Comparison of ENCODE assay signal across 8 cellular contexts in the genomic region with DNA sequence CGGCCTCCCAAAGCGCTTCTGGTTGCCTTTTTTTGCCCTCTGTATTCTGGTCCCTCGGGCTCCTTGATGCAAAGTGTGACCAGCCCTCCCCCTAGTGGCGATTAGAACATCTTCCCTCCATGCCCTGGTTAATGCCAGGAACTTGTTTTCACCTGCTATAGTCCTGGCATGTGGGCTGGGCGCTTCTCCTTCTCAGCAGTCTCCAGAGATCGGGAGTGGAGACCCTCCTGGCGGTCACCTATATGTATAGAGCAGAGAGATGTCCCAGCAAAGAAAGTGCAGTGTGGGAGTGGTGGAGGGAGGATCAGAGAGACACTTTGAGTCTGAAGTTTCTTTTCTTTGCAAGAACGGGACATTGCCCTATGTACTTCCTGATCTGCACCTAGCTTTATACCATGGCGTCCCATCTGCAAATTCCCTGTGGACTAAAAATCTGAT.
A peak's percentile ranks its signal among the peaks of the same experiment; 100 is the strongest.
DNase-seq lines count a peak whose midpoint lies in the region; ATAC-seq and TF ChIP-seq lines count a peak whose summit lies in the region.

No MANE protein-coding gene starts in this region.

- no peak overlapping the region for H3K27ac ChIP-seq in Panc1 (ENCODE audit: low read length)

- H3K4me1 Mint-ChIP-seq in glutamatergic neuron (ENCODE audit: low read depth, unreplicated experiment): no peaks in the 10 kb centered on the region

- DNase-seq in GM06990 (ENCODE audit: extremely low read depth, insufficient read length): peak; percentile 13
- DNase-seq in HuH-7.5 (ENCODE audit: low spot score): peak; percentile 47
- DNase-seq in Panc1 (ENCODE audit: low read depth, low spot score): peak; percentile 24
- peak; percentile 39 for DNase-seq in activated naive CD4-positive, alpha-beta T cell treated with Interleukin-2 at 50 U/mL for 16 hours
- DNase-seq in glutamatergic neuron: peak; percentile 57
- peak; percentile 5 for DNase-seq in pulmonary artery endothelial cell (ENCODE audit: low read depth, low spot score)
- DNase-seq in mesenteric fat pad (ENCODE audit: low spot score): no peak

- H3K36me3 Mint-ChIP-seq in glutamatergic neuron (ENCODE audit: unreplicated experiment): no peaks in the 10 kb centered on the region

- POLR2A ChIA-PET in Panc1 (lab: Charles Lee): no interaction called here

- H3K27me3 ChIP-seq in GM06990 (replicated peaks; ENCODE audit: control insufficient read depth, insufficient read depth, low read length) (no peaks in the 10 kb centered on the region), Panc1 (ENCODE audit: control insufficient read depth, insufficient read depth, low read length) (no peaks in the 10 kb centered on the region)

- BruUV-seq in Panc1 (replicated peaks; lab: Mats Ljungman, UMichigan): no TSS peak

- no peaks in the 10 kb centered on the region for H3K4me1 ChIP-seq in Panc1 (ENCODE audit: control insufficient read depth, insufficient read depth, low read length)

- intact Hi-C loops in Panc1 (cut with micrococcal nuclease; ENCODE audit: unreplicated experiment): loop anchor here (2.0 to 10.0 kb wide), 3 partner anchors 168 to 548 kb away; no protein-coding TSS in a partner anchor

- CTCF ChIA-PET in Panc1 (lab: Charles Lee): no interaction called here

- TF ChIP-seq CTCF in GM06990 (IDR thresholded peaks at IDR 0.05; ENCODE audit: insufficient read depth, low read length, poor library complexity, severe bottlenecking): peak; percentile 79
- TF ChIP-seq CTCF in Panc1 (IDR thresholded peaks at IDR 0.05): peak; percentile 80
- peak; percentile 76 for TF ChIP-seq CTCF in glutamatergic neuron (IDR thresholded peaks at IDR 0.05; ENCODE audit: partially characterized antibody, unreplicated experiment)

- no peaks in the 10 kb centered on the region for H3K9me3 Mint-ChIP-seq in glutamatergic neuron (ENCODE audit: unreplicated experiment)

- in situ Hi-C loops in Panc1 (cut with HindIII; ENCODE audit: low pct_unique_long_range_greater_than_20kb, low sequenced_read_pairs): no loop called here

- H3K27me3 Mint-ChIP-seq in glutamatergic neuron (ENCODE audit: unreplicated experiment): peaks cover 1% of the 10 kb centered on the region

- no peak overlapping the region for H3K4me3 ChIP-seq in GM06990 (replicated peaks; ENCODE audit: low read depth, low read length)
- H3K4me3 ChIP-seq in Panc1 (ENCODE audit: low read depth in 2 of 2, low read length in 2 of 2): no peak overlapping the region

- no peak overlapping the region for H3K4me3 Mint-ChIP-seq in glutamatergic neuron (ENCODE audit: unreplicated experiment)

- H3K9me3 ChIP-seq in Panc1 (ENCODE audit: control insufficient read depth, insufficient read depth, low read depth, low read length): no peaks in the 10 kb centered on the region

- H3K27ac Mint-ChIP-seq in glutamatergic neuron (ENCODE audit: unreplicated experiment): no peak overlapping the region

- H3K36me3 ChIP-seq in GM06990 (ENCODE audit: control insufficient read depth, insufficient read depth, low read length) (no peaks in the 10 kb centered on the region), Panc1 (ENCODE audit: control insufficient read depth, insufficient read depth, low read length) (no peaks in the 10 kb centered on the region)

- ATAC-seq in GM21723 (IDR thresholded peaks at IDR 0.05; ENCODE audit: unreplicated experiment) (peak; percentile 96), Panc1 (peak; percentile 89)
